In genomic region chr13:23558675-23559536, GRCh38 we compare ENCODE assay signal across 8 cellular contexts. TPM values are rescaled to one million over a fixed set of nuclear protein-coding genes. Genes with fewer than 3 reads are reported as not detected.
DNase-seq lines count a peak whose midpoint lies in the region; ATAC-seq lines count a peak whose summit lies in the region.

No MANE protein-coding gene starts in this region.

- ATAC-seq in Right ventricle myocardium inferior (peak; percentile 91), GM21825 (IDR thresholded peaks at IDR 0.05; ENCODE audit: unreplicated experiment) (no peak), GM18907 (IDR thresholded peaks at IDR 0.05; ENCODE audit: unreplicated experiment) (no peak)

- intact Hi-C loops in Right ventricle myocardium inferior (cut with DNase I): no loop called here

- in situ Hi-C loops in Caki2 (cut with HindIII; ENCODE audit: low pct_unique_long_range_greater_than_20kb, low sequenced_read_pairs): no loop called here
- in situ Hi-C loops in KBM-7 (cut with MboI; ENCODE audit: low pct_unique_long_range_greater_than_20kb, low sequenced_read_pairs): no loop called here

- DNase-seq in Caki2 (ENCODE audit: low read depth) (peak; percentile 25), KBM-7 (peak; percentile 44), SW480 (ENCODE audit: low spot score) (peak; percentile 76), Right ventricle myocardium inferior (ENCODE audit: missing footprints) (peak; percentile 75), smooth muscle cell of the brain vasculature (ENCODE audit: low read depth, low spot score) (peak; percentile 57), activated gamma-delta T cell (lab: John Stamatoyannopoulos, UW) (no peak)

RNA-seq across cellular contexts. Expression of gene TNFRSF19, which starts 11.3 kb away (rescaled TPM):
- 2.3 and 11.4 TPM in 2 replicates for total RNA-seq in Caki2 (2014; rRNA removed; shearing (Covaris generic); ENCODE audit: low replicate concordance)
- 36.5 TPM for total RNA-seq in Right ventricle myocardium inferior
